In genomic region chr20:58436868-58437645, GRCh38 we compare ENCODE assay signal across 15 cellular contexts. TPM values are rescaled to one million over a fixed set of nuclear protein-coding genes. Genes with fewer than 3 reads are reported as not detected.
A peak's percentile ranks its signal among the peaks of the same experiment; 100 is the strongest.
DNase-seq lines count a peak whose midpoint lies in the region; ATAC-seq, FAIRE-seq and TF ChIP-seq lines count a peak whose summit lies in the region.
"Had no signal": no experiment of that assay in that cellular context is flagged by ENCODE, and none has a peak within 500 bp of the region (broad histone marks: within the 10 kb centered on the region; RNA-seq: fewer than 3 reads in every experiment).

No MANE protein-coding gene starts in this region.

- SMC1A ChIA-PET in GM12878 (lab: Charles Lee; ENCODE audit: uncharacterized antibody, unreplicated experiment): interaction anchor here (1.0 to 1.4 kb wide), 2 partner anchors 8 to 29 kb away, joined by 3 read pairs; no protein-coding TSS in a partner anchor

- 99% methylated on average over 5 of the region's 5 CpGs for WGBS in GM12878 (ENCODE audit: insufficient coverage, insufficient replicate concordance, low lambda C conversion rate, missing lambda C conversion rate)
- 41 to 78% (median 52%) methylated on average over 5 of the region's 5 CpGs for WGBS in small intestine, 3 donors

- H3K79me2 ChIP-seq in GM12878 (ENCODE audit: control insufficient read depth, insufficient read depth, low read length): peaks cover 28% of the 10 kb centered on the region

- no peaks in the 10 kb centered on the region; the same call in 2 of the 3 replicates for H3K9me3 ChIP-seq in GM12878 (replicated peaks; ENCODE audit: control insufficient read depth, insufficient read depth, low read length)
- no peaks in the 10 kb centered on the region for H3K9me3 ChIP-seq in small intestine (ENCODE audit: control insufficient read depth, low read depth)
- H3K9me3 ChIP-seq: gastrocnemius medialis, left ventricle myocardium inferior had no signal

- H3K4me3 ChIP-seq in GM12878 (no peak overlapping the region), small intestine (ENCODE audit: low read depth in 1 of 2, low read length in 2 of 2) (no peak overlapping the region)
- H3K4me3 ChIP-seq: gastrocnemius medialis, left ventricle myocardium inferior had no signal

- POLR2A ChIA-PET in GM12878 (lab: Charles Lee): interaction anchor here (0.6 kb wide), 1 partner anchor 218 kb away, joined by 3 read pairs; no protein-coding TSS in a partner anchor

- H2AFZ ChIP-seq in GM12878 (ENCODE audit: control insufficient read depth, low read depth, low read length): no peak overlapping the region

- in situ Hi-C loops in GM12878 (cut with MboI): no loop called here

- no TSS peak for BruUV-seq in GM12878 (replicated peaks; lab: Mats Ljungman, UMichigan)

- H3K36me3 ChIP-seq in GM12878 (ENCODE audit: control insufficient read depth in 2 of 2, insufficient read depth in 2 of 2, low read length in 1 of 2) (peaks cover 9 to 20% of the 10 kb centered on the region in 2 experiments; a peak in 3 of 4 replicates), small intestine (ENCODE audit: control insufficient read depth in 2 of 2, insufficient read depth in 2 of 2, low read length in 2 of 2) (peaks cover 0 to 7% of the 10 kb centered on the region in 2 donors)
- H3K36me3 ChIP-seq: gastrocnemius medialis had no signal

- RAD21 ChIA-PET in GM12878 (lab: Charles Lee; ENCODE audit: unreplicated experiment): interaction anchor here (0.6 to 1.3 kb wide), 2 partner anchors 32 to 48 kb away, joined by 3 to 4 read pairs; partner anchors contain the start of gene VAPB

- H3K27ac ChIP-seq in GM12878 (ENCODE audit: control insufficient read depth, insufficient read depth) (no peak overlapping the region), small intestine (ENCODE audit: low read depth in 1 of 2, low read length in 1 of 2) (no peak overlapping the region)
- H3K27ac ChIP-seq: gastrocnemius medialis, HL-60, left ventricle myocardium inferior had no signal

- TF ChIP-seq CTCF in GM12878 (IDR thresholded peaks at IDR 0.05 in 2 of 3, conservative IDR thresholded peaks at IDR 0.05 in 1 of 3; ENCODE audit: control insufficient read depth in 2 of 3, extremely low read depth in 1 of 3, insufficient read depth in 1 of 3, low read depth in 3 of 3, low read length in 3 of 3): no peak

- CTCF ChIA-PET in GM12878 (lab: Yijun Ruan, JAX): interaction anchor here (1.0 to 1.3 kb wide), 3 partner anchors 11 to 203 kb away, joined by 3 to 6 read pairs (median 3); no protein-coding TSS in a partner anchor

- intact Hi-C loops in GM12878 (cut with micrococcal nuclease; ENCODE audit: unreplicated experiment): no loop called here

- no peak for DNase-seq in activated CD4-positive, CD25-positive, alpha-beta regulatory T cell treated with anti-CD3 and anti-CD28 coated beads, Interleukin-2, amount 50 U/mL, for 72 hours
- DNase-seq in GM12878 (ENCODE audit: low read depth, low spot score) (no peak), small intestine (peak; percentile 91), T1000 (lab: John Stamatoyannopoulos, UW) (no peak), NCI-H146 treated with DMSO at 0.1 percent for 48 hours (lab: John Stamatoyannopoulos, UW; ENCODE audit: unreplicated experiment) (no peak), NCI-H128 (lab: John Stamatoyannopoulos, UW; ENCODE audit: unreplicated experiment) (no peak)
- DNase-seq: aorta; effector CD4-positive, alpha-beta T cell; gastrocnemius medialis; left ventricle myocardium inferior; NCI-H69; SHP77 had no signal

- H3K9ac ChIP-seq in GM12878 (ENCODE audit: control insufficient read depth, insufficient read depth, low read length): no peak overlapping the region

- H3K4me1 ChIP-seq in GM12878 (ENCODE audit: control insufficient read depth, insufficient read depth, low read length) (peaks cover 2% of the 10 kb centered on the region; the same call in 1 of the 2 replicates), small intestine (ENCODE audit: control insufficient read depth in 2 of 2, insufficient read depth in 1 of 2, low read depth in 1 of 2, low read length in 1 of 2) (peaks cover 4 to 14% of the 10 kb centered on the region in 2 donors)

- TF ChIP-seq POLR2A in GM12878 (IDR thresholded peaks at IDR 0.05; ENCODE audit: low read depth, low read length): no peak

- no peak for FAIRE-seq in GM12878 (lab: Jason Lieb, UNC)
- no peak for FAIRE-seq in small intestine (lab: Jason Lieb, UNC)

- no peak overlapping the region for H3K4me2 ChIP-seq in GM12878 (ENCODE audit: control insufficient read depth, insufficient read depth)

- no peaks in the 10 kb centered on the region for H3K27me3 ChIP-seq in GM12878 (replicated peaks in 1 of 2; ENCODE audit: control insufficient read depth in 2 of 2, insufficient read depth in 2 of 2, low read length in 1 of 2)
- H3K27me3 ChIP-seq in small intestine (ENCODE audit: control insufficient read depth in 2 of 2, insufficient read depth in 2 of 2, low read length in 2 of 2): no peaks in the 10 kb centered on the region
- H3K27me3 ChIP-seq: gastrocnemius medialis had no signal

- TF ChIP-seq EP300 in GM12878 (IDR thresholded peaks at IDR 0.05; ENCODE audit: borderline replicate concordance in 1 of 2, control insufficient read depth in 1 of 2, low read depth in 2 of 2, low read length in 2 of 2): no peak

- ATAC-seq in activated CD4-positive, CD25-positive, alpha-beta regulatory T cell treated with anti-CD3 and anti-CD28 coated beads, Interleukin-2, amount 50 U/mL, for 24 hours: peak; percentile 84 to 90
- ATAC-seq in HG03064 (IDR thresholded peaks at IDR 0.05; ENCODE audit: low read depth, unreplicated experiment) (peak; percentile 79), GM12878 (peak; percentile 89)
- ATAC-seq: gastrocnemius medialis had no signal

- TF ChIP-seq RAD21 in GM12878 (IDR thresholded peaks at IDR 0.05; ENCODE audit: insufficient read depth, low read depth, low read length): no peak

- H4K20me1 ChIP-seq in GM12878 (ENCODE audit: control insufficient read depth, insufficient read depth): no peaks in the 10 kb centered on the region; the same call in 1 of the 2 replicates

TF ChIP-seq in GM12878, 131 proteins besides CTCF, POLR2A, EP300 and RAD21 (continues in another document):
- TF ChIP-seq CHD1 (IDR thresholded peaks at IDR 0.05; ENCODE audit: low read depth, low read length) (no peak), PAX8 (IDR thresholded peaks at IDR 0.05) (no peak), RELB (IDR thresholded peaks at IDR 0.05; ENCODE audit: low read depth) (no peak), DPF2 (IDR thresholded peaks at IDR 0.05) (no peak), STAT3 (IDR thresholded peaks at IDR 0.05; ENCODE audit: low read depth, low read length) (no peak), NKRF (conservative IDR thresholded peaks at IDR 0.05) (no peak), ATF7 (IDR thresholded peaks at IDR 0.05; ENCODE audit: low read depth) (no peak), SREBF1 (IDR thresholded peaks at IDR 0.05; ENCODE audit: low read length) (no peak), GATAD2B (conservative IDR thresholded peaks at IDR 0.05; ENCODE audit: low read depth) (no peak), BMI1 (IDR thresholded peaks at IDR 0.05; ENCODE audit: borderline replicate concordance) (no peak), RAD51 (IDR thresholded peaks at IDR 0.05) (no peak), BACH1 (IDR thresholded peaks at IDR 0.05; ENCODE audit: borderline replicate concordance) (no peak)

RNA-seq across cellular contexts. Expression of gene VAPB, which starts 48.0 kb away (rescaled TPM):
- 50.4 and 50.9 TPM in 2 replicates for total RNA-seq in GM12878 (2013; cell fraction: nucleolus; rRNA removed)
- 6.2 and 8.4 TPM in 2 replicates for total RNA-seq in GM12878 (2014; rRNA removed)
- total RNA-seq in GM12878 (2014; rRNA removed; fragmentation: Illumina TruSeq; extraction: Trizol): 14.2 and 15.3 TPM in 2 replicates
- 27.0 and 28.0 TPM in 2 replicates for total RNA-seq in GM12878 (2021)
- 14.0 TPM for polyA plus RNA-seq in GM12878 (2011; ENCODE audit: low read depth)
- polyA plus RNA-seq in GM12878 (2011; rRNA removed): 22.7 and 30.7 TPM in 2 replicates
- 14.6 and 20.7 TPM in 2 replicates for polyA plus RNA-seq in GM12878 (2011; cell fraction: cytosol; rRNA removed)
- polyA plus RNA-seq in GM12878 (2011; cell fraction: nucleus; rRNA removed): 17.2 and 18.4 TPM in 2 replicates
- polyA plus RNA-seq in GM12878 (2012): 18.6 and 22.0 TPM in 2 replicates
- polyA plus RNA-seq in GM12878 (2014; fragmentation: Illumina TruSeq; extraction: Trizol): 28.6 and 40.3 TPM in 2 replicates
- 10 to 100 TPM in 1 of 2 experiments, 1 to 10 TPM in 1; 3.2 to 10.7 TPM for polyA plus RNA-seq in GM12878 (2014; fragmentation: Nextera tagmentation; extraction: Ambion mirVana)
- 18.2 and 18.3 TPM in 2 replicates for polyA plus RNA-seq in GM12878 (2014; rRNA removed)
- 10 to 100 TPM; 26.8 to 28.2 TPM for polyA plus RNA-seq in GM12878 (2016; fragmentation: Nextera tagmentation; extraction: Ambion mirVana)
- 14.4 and 17.3 TPM in 2 replicates for polyA minus RNA-seq in GM12878 (2011; rRNA and poly(A)+ RNA removed)
- 7.9 and 8.4 TPM in 2 replicates for polyA minus RNA-seq in GM12878 (2011; cell fraction: cytosol; rRNA and poly(A)+ RNA removed)
- polyA minus RNA-seq in GM12878 (2011; cell fraction: nucleus; rRNA and poly(A)+ RNA removed): 13.2 and 17.6 TPM in 2 replicates
- 10 to 100 TPM; 36.5 to 38.5 (median 37.1) TPM for polyA plus RNA-seq in small intestine
